Comparison of ENCODE assay signal across 1 cellular context in the genomic region with DNA sequence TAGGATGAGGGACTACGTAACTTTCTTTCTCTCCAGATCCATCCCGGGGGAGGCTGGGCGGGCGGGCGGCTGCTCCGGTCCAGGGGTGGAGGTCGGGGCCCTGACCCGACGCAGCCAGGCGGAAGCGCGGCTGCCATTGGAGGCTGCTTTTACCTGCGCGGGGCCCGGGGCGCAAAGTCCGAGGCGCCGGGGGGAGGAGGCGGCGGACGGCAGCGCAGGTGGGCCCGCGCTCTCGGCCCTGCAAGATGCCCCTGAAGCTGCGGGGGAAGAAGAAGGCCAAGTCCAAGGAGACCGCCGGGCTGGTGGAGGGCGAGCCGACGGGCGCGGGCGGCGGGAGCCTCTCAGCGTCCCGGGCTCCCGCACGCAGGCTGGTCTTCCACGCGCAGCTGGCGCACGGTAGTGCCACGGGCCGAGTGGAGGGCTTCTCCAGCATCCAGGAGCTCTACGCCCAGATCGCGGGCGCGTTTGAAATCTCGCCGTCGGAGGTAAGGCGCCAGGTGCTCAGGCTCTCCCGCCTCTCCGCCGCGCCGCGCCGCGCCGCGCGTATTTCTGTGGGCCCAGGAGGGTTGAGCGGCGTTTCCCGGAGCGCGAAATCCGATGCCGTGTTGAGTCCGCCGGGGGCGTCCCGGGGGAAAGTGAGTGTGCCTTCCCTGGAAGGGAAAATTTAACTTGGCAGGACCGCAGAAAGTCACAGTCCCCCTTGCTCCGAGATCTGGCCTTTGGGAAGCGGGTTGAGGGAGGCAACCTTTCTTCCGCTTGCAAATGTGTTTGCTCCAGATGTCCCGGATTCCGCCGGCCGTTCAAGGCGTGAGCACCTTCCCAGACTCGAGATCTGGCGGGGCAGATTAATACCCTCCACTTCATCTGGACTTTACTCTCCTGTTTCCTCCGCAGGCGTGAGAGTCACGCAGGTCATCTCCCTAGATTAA.
TF ChIP-seq lines count a peak whose summit lies in the region.

A gene with protein sequence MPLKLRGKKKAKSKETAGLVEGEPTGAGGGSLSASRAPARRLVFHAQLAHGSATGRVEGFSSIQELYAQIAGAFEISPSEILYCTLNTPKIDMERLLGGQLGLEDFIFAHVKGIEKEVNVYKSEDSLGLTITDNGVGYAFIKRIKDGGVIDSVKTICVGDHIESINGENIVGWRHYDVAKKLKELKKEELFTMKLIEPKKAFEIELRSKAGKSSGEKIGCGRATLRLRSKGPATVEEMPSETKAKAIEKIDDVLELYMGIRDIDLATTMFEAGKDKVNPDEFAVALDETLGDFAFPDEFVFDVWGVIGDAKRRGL (plus strand): TSS at position 117 of the 929 bp plus-strand sequence. CDS start 129 bp downstream, at position 246.

TF ChIP-seq in HepG2, 621 proteins besides CTCF, POLR2A, EP300 and RAD21 (continued from another document and continues in another):
- TF ChIP-seq, protein P1, sequence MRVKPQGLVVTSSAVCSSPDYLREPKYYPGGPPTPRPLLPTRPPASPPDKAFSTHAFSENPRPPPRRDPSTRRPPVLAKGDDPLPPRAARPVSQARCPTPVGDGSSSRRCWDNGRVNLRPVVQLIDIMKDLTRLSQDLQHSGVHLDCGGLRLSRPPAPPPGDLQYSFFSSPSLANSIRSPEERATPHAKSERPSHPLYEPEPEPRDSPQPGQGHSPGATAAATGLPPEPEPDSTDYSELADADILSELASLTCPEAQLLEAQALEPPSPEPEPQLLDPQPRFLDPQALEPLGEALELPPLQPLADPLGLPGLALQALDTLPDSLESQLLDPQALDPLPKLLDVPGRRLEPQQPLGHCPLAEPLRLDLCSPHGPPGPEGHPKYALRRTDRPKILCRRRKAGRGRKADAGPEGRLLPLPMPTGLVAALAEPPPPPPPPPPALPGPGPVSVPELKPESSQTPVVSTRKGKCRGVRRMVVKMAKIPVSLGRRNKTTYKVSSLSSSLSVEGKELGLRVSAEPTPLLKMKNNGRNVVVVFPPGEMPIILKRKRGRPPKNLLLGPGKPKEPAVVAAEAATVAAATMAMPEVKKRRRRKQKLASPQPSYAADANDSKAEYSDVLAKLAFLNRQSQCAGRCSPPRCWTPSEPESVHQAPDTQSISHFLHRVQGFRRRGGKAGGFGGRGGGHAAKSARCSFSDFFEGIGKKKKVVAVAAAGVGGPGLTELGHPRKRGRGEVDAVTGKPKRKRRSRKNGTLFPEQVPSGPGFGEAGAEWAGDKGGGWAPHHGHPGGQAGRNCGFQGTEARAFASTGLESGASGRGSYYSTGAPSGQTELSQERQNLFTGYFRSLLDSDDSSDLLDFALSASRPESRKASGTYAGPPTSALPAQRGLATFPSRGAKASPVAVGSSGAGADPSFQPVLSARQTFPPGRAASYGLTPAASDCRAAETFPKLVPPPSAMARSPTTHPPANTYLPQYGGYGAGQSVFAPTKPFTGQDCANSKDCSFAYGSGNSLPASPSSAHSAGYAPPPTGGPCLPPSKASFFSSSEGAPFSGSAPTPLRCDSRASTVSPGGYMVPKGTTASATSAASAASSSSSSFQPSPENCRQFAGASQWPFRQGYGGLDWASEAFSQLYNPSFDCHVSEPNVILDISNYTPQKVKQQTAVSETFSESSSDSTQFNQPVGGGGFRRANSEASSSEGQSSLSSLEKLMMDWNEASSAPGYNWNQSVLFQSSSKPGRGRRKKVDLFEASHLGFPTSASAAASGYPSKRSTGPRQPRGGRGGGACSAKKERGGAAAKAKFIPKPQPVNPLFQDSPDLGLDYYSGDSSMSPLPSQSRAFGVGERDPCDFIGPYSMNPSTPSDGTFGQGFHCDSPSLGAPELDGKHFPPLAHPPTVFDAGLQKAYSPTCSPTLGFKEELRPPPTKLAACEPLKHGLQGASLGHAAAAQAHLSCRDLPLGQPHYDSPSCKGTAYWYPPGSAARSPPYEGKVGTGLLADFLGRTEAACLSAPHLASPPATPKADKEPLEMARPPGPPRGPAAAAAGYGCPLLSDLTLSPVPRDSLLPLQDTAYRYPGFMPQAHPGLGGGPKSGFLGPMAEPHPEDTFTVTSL (CRISPR knock-in tag; IDR thresholded peaks at IDR 0.05; ENCODE audit: borderline replicate concordance): no peak
- TF ChIP-seq ATM (IDR thresholded peaks at IDR 0.05; ENCODE audit: borderline replicate concordance) (no peak), ZNF839 (CRISPR knock-in tag; IDR thresholded peaks at IDR 0.05; ENCODE audit: borderline replicate concordance) (no peak), CCDC6 (CRISPR knock-in tag; IDR thresholded peaks at IDR 0.05) (no peak), PITX1 (CRISPR knock-in tag; IDR thresholded peaks at IDR 0.05) (no peak; the same call in 1 of the 2 replicates), KAT7 (CRISPR knock-in tag; IDR thresholded peaks at IDR 0.05; ENCODE audit: borderline replicate concordance) (peak; percentile 92; the same call in 1 of the 2 replicates), ZNF891 (CRISPR knock-in tag; IDR thresholded peaks at IDR 0.05) (no peak), NCOR1 (IDR thresholded peaks at IDR 0.05; ENCODE audit: borderline replicate concordance, low read length) (peak; percentile 78), SYNCRIP (IDR thresholded peaks at IDR 0.05; ENCODE audit: insufficient read depth, low read depth, low read length) (no peak), HNRNPL (IDR thresholded peaks at IDR 0.05; ENCODE audit: low read depth, low read length) (no peak), ZNF614 (CRISPR knock-in tag; IDR thresholded peaks at IDR 0.05; ENCODE audit: borderline replicate concordance) (no peak), ZNF619 (CRISPR knock-in tag; IDR thresholded peaks at IDR 0.05) (no peak), ZNF138 (CRISPR knock-in tag; IDR thresholded peaks at IDR 0.05; ENCODE audit: low read depth) (no peak), ZNF776 (CRISPR knock-in tag; IDR thresholded peaks at IDR 0.05) (peak; percentile 60; the same call in 1 of the 2 replicates), PHB2 (IDR thresholded peaks at IDR 0.05; ENCODE audit: partially characterized antibody) (no peak)
- TF ChIP-seq, protein P2, sequence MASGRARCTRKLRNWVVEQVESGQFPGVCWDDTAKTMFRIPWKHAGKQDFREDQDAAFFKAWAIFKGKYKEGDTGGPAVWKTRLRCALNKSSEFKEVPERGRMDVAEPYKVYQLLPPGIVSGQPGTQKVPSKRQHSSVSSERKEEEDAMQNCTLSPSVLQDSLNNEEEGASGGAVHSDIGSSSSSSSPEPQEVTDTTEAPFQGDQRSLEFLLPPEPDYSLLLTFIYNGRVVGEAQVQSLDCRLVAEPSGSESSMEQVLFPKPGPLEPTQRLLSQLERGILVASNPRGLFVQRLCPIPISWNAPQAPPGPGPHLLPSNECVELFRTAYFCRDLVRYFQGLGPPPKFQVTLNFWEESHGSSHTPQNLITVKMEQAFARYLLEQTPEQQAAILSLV (CRISPR knock-in tag; IDR thresholded peaks at IDR 0.05; ENCODE audit: borderline replicate concordance): no peak
- TF ChIP-seq, protein P3, sequence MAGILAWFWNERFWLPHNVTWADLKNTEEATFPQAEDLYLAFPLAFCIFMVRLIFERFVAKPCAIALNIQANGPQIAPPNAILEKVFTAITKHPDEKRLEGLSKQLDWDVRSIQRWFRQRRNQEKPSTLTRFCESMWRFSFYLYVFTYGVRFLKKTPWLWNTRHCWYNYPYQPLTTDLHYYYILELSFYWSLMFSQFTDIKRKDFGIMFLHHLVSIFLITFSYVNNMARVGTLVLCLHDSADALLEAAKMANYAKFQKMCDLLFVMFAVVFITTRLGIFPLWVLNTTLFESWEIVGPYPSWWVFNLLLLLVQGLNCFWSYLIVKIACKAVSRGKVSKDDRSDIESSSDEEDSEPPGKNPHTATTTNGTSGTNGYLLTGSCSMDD (CRISPR knock-in tag; IDR thresholded peaks at IDR 0.05): no peak
- TF ChIP-seq, protein P4, sequence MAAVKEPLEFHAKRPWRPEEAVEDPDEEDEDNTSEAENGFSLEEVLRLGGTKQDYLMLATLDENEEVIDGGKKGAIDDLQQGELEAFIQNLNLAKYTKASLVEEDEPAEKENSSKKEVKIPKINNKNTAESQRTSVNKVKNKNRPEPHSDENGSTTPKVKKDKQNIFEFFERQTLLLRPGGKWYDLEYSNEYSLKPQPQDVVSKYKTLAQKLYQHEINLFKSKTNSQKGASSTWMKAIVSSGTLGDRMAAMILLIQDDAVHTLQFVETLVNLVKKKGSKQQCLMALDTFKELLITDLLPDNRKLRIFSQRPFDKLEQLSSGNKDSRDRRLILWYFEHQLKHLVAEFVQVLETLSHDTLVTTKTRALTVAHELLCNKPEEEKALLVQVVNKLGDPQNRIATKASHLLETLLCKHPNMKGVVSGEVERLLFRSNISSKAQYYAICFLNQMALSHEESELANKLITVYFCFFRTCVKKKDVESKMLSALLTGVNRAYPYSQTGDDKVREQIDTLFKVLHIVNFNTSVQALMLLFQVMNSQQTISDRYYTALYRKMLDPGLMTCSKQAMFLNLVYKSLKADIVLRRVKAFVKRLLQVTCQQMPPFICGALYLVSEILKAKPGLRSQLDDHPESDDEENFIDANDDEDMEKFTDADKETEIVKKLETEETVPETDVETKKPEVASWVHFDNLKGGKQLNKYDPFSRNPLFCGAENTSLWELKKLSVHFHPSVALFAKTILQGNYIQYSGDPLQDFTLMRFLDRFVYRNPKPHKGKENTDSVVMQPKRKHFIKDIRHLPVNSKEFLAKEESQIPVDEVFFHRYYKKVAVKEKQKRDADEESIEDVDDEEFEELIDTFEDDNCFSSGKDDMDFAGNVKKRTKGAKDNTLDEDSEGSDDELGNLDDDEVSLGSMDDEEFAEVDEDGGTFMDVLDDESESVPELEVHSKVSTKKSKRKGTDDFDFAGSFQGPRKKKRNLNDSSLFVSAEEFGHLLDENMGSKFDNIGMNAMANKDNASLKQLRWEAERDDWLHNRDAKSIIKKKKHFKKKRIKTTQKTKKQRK (IDR thresholded peaks at IDR 0.05; ENCODE audit: low read length): no peak
- TF ChIP-seq, protein P5, sequence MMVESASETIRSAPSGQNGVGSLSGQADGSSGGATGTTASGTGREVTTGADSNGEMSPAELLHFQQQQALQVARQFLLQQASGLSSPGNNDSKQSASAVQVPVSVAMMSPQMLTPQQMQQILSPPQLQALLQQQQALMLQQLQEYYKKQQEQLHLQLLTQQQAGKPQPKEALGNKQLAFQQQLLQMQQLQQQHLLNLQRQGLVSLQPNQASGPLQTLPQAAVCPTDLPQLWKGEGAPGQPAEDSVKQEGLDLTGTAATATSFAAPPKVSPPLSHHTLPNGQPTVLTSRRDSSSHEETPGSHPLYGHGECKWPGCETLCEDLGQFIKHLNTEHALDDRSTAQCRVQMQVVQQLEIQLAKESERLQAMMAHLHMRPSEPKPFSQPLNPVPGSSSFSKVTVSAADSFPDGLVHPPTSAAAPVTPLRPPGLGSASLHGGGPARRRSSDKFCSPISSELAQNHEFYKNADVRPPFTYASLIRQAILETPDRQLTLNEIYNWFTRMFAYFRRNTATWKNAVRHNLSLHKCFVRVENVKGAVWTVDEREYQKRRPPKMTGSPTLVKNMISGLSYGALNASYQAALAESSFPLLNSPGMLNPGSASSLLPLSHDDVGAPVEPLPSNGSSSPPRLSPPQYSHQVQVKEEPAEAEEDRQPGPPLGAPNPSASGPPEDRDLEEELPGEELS (CRISPR knock-in tag; IDR thresholded peaks at IDR 0.05): peak; percentile 55
- TF ChIP-seq, protein P6, sequence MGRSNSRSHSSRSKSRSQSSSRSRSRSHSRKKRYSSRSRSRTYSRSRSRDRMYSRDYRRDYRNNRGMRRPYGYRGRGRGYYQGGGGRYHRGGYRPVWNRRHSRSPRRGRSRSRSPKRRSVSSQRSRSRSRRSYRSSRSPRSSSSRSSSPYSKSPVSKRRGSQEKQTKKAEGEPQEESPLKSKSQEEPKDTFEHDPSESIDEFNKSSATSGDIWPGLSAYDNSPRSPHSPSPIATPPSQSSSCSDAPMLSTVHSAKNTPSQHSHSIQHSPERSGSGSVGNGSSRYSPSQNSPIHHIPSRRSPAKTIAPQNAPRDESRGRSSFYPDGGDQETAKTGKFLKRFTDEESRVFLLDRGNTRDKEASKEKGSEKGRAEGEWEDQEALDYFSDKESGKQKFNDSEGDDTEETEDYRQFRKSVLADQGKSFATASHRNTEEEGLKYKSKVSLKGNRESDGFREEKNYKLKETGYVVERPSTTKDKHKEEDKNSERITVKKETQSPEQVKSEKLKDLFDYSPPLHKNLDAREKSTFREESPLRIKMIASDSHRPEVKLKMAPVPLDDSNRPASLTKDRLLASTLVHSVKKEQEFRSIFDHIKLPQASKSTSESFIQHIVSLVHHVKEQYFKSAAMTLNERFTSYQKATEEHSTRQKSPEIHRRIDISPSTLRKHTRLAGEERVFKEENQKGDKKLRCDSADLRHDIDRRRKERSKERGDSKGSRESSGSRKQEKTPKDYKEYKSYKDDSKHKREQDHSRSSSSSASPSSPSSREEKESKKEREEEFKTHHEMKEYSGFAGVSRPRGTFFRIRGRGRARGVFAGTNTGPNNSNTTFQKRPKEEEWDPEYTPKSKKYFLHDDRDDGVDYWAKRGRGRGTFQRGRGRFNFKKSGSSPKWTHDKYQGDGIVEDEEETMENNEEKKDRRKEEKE (IDR thresholded peaks at IDR 0.05): no peak
- TF ChIP-seq, protein P7, sequence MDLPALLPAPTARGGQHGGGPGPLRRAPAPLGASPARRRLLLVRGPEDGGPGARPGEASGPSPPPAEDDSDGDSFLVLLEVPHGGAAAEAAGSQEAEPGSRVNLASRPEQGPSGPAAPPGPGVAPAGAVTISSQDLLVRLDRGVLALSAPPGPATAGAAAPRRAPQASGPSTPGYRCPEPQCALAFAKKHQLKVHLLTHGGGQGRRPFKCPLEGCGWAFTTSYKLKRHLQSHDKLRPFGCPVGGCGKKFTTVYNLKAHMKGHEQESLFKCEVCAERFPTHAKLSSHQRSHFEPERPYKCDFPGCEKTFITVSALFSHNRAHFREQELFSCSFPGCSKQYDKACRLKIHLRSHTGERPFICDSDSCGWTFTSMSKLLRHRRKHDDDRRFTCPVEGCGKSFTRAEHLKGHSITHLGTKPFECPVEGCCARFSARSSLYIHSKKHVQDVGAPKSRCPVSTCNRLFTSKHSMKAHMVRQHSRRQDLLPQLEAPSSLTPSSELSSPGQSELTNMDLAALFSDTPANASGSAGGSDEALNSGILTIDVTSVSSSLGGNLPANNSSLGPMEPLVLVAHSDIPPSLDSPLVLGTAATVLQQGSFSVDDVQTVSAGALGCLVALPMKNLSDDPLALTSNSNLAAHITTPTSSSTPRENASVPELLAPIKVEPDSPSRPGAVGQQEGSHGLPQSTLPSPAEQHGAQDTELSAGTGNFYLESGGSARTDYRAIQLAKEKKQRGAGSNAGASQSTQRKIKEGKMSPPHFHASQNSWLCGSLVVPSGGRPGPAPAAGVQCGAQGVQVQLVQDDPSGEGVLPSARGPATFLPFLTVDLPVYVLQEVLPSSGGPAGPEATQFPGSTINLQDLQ (CRISPR knock-in tag; IDR thresholded peaks at IDR 0.05): peak; percentile 53; the same call in 1 of the 2 replicates
- TF ChIP-seq, protein P8, sequence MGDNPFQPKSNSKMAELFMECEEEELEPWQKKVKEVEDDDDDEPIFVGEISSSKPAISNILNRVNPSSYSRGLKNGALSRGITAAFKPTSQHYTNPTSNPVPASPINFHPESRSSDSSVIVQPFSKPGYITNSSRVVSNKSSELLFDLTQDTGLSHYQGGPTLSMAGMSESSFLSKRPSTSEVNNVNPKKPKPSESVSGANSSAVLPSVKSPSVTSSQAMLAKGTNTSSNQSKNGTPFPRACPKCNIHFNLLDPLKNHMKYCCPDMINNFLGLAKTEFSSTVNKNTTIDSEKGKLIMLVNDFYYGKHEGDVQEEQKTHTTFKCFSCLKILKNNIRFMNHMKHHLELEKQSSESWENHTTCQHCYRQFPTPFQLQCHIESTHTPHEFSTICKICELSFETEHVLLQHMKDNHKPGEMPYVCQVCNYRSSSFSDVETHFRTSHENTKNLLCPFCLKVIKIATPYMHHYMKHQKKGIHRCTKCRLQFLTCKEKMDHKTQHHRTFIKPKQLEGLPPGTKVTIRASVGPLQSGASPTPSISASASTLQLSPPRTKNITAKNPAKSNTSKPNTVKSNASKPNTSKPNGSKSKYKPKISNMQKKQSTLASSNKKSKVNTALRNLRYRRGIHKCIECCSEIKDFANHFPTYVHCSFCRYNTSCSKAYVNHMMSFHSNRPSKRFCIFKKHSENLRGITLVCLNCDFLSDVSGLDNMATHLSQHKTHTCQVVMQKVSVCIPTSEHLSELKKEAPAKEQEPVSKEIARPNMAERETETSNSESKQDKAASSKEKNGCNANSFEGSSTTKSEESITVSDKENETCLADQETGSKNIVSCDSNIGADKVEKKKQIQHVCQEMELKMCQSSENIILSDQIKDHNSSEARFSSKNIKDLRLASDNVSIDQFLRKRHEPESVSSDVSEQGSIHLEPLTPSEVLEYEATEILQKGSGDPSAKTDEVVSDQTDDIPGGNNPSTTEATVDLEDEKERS (CRISPR knock-in tag; IDR thresholded peaks at IDR 0.05): no peak
